Comparison of ENCODE assay signal across 17 cellular contexts in the genomic region with DNA sequence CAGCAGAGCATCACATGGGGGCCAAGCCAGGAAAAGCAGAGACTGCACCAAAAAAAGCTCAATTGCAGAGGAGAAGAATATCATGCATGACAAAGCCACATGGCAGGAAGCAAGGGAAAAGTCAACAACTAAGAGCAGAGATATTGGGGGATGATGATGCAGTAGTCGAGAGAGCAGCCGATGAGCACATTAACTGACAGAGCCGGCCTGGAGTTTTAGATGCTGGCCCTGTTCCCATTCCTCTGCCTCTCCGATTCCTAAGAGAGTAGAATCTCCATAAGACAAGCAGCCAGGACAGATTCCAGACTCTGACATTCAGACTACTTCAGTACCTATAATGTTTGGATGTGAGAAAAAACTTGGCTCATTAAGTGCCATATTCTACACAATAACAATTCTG.
DNase-seq lines count a peak whose midpoint lies in the region; ATAC-seq lines count a peak whose summit lies in the region.
"Had no signal": no experiment of that assay in that cellular context is flagged by ENCODE, and none has a peak within 500 bp of the region (broad histone marks: within the 10 kb centered on the region; RNA-seq: fewer than 3 reads in every experiment).

No MANE protein-coding gene starts in this region.

- H3K4me3 ChIP-seq in H7 (ENCODE audit: insufficient read depth, low read depth, low read length) = no peak overlapping the region
- H3K4me3 ChIP-seq: A549, BLaER1, GM23248, HAP-1 had no signal

- H3K27me3 ChIP-seq in H7 (ENCODE audit: control insufficient read depth, insufficient read depth, low read length) = no peaks in the 10 kb centered on the region
- H3K27me3 ChIP-seq: BLaER1 had no signal

- peak; percentile 44 for DNase-seq in H7
- DNase-seq in NCI-H1105 treated with DMSO at 0.1 percent for 48 hours (lab: John Stamatoyannopoulos, UW) = peak; percentile 68
- peak; percentile 21 for DNase-seq in hepatic stellate cell (ENCODE audit: low spot score)
- peak; percentile 8 for DNase-seq in pons (ENCODE audit: low spot score)
- DNase-seq in activated effector memory CD4-positive, alpha-beta T cell treated with anti-CD3 and anti-CD28 coated beads, Interleukin-2, amount 50 U/mL, for 16 hours = no peak
- no peak for DNase-seq in SW 1271 (lab: John Stamatoyannopoulos, UW)
- DNase-seq: Caco-2; CD8-positive, alpha-beta memory T cell; DND-41; GDM1; GM23248; HFFc6; KBM-7 had no signal

- ATAC-seq in GM21360 (IDR thresholded peaks at IDR 0.05; ENCODE audit: unreplicated experiment) = no peak
- ATAC-seq: A549 had no signal

- H3K36me3 ChIP-seq in H7 (replicated peaks; ENCODE audit: control insufficient read depth, insufficient read depth, low read length) = no peaks in the 10 kb centered on the region
- H3K36me3 ChIP-seq: BLaER1, HAP-1 had no signal

Comparison
In these comparisons a context has a peak if more than half of its experiments do, and no peak if none do; other contexts are left out.
1. DNase-seq: peak in H7 (single experiment), NCI-H1105 treated with DMSO at 0.1 percent for 48 hours (single experiment), hepatic stellate cell (single experiment) and pons (single experiment); none in activated effector memory CD4-positive, alpha-beta T cell treated with anti-CD3 and anti-CD28 coated beads, Interleukin-2, amount 50 U/mL, for 16 hours (single experiment) and SW 1271 (0 of 2).